ENCODE assay signal across 1 cellular context in genomic region chr7:112081778-112082177, GRCh38.
TF ChIP-seq lines count a peak whose summit lies in the region.

No MANE protein-coding gene starts in this region.

TF ChIP-seq in HepG2, 621 proteins besides CTCF, POLR2A, EP300 and RAD21 (continued from another document):
- TF ChIP-seq KIAA2018 (CRISPR knock-in tag; IDR thresholded peaks at IDR 0.05; ENCODE audit: borderline replicate concordance) = no peak
- TF ChIP-seq FOXJ3 (CRISPR knock-in tag; IDR thresholded peaks at IDR 0.05; ENCODE audit: borderline replicate concordance) = no peak
- TF ChIP-seq, protein P1, sequence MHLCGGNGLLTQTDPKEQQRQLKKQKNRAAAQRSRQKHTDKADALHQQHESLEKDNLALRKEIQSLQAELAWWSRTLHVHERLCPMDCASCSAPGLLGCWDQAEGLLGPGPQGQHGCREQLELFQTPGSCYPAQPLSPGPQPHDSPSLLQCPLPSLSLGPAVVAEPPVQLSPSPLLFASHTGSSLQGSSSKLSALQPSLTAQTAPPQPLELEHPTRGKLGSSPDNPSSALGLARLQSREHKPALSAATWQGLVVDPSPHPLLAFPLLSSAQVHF (CRISPR knock-in tag; IDR thresholded peaks at IDR 0.05) = no peak
